25 cellular contexts compared by ENCODE assay signal in the genomic region with DNA sequence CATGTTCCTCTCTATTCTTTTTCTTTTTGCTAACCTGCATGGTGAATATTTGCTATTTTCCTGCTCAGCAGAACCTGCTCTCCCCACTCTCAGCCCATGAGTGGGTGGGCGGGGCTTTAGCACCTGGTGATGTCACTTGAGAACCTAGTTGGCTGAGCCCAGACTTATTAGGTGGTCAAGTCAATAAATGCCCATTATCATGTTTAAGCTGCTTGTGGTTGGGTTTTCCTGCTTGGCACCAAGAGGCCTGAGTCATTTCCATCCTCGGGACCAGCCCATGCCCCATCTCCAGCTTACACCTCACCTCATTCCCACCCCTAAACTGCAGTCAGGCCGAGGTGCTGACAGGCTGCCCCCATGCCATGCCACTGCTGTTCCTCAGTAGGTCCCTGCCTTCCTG.
DNase-seq lines count a peak whose midpoint lies in the region; ATAC-seq and TF ChIP-seq lines count a peak whose summit lies in the region.
"Had no signal": no experiment of that assay in that cellular context is flagged by ENCODE, and none has a peak within 500 bp of the region (broad histone marks: within the 10 kb centered on the region; RNA-seq: fewer than 3 reads in every experiment).

No MANE protein-coding gene starts in this region.

- H2BK12ac ChIP-seq in H9 (ENCODE audit: insufficient read length, low read depth, low read length), result no peak overlapping the region

- no peak overlapping the region for H3K18ac ChIP-seq in H9 (ENCODE audit: insufficient read length, low read depth, low read length)

- CTCF ChIA-PET in naive thymus-derived CD4-positive, alpha-beta T cell (lab: Charles Lee), result no interaction called here

- no peak overlapping the region for H2AFZ ChIP-seq in H9 (ENCODE audit: low read length)

- peaks cover 2% of the 10 kb centered on the region; the same call in 1 of the 2 replicates for H3K27me3 Mint-ChIP-seq in H9 (ENCODE audit: low read depth)
- H3K27me3 Mint-ChIP-seq in naive thymus-derived CD4-positive, alpha-beta T cell, result peaks cover 0 to 9% (median 0%) of the 10 kb centered on the region in 5 donors
- peaks cover 2 to 4% (median 2%) of the 10 kb centered on the region in 3 donors for H3K27me3 Mint-ChIP-seq in immature natural killer cell (ENCODE audit: low read depth in 3 of 3)
- H3K27me3 Mint-ChIP-seq: activated CD4-positive, alpha-beta memory T cell treated with anti-CD3 and anti-CD28 coated beads, Interleukin-2, amount 10 ng/mL, durations not matched to agents 7 days and 5 days had no signal

- no peaks in the 10 kb centered on the region for H3K79me2 ChIP-seq in H9 (ENCODE audit: insufficient read depth, low read length)

- no peak overlapping the region for H4K91ac ChIP-seq in H9 (ENCODE audit: insufficient read length, low read depth, low read length)

- H3K36me3 Mint-ChIP-seq in H9 (ENCODE audit: insufficient read depth in 1 of 3, low read depth in 3 of 3), result peaks cover 12 to 33% (median 17%) of the 10 kb centered on the region in 3 experiments
- no peaks in the 10 kb centered on the region for H3K36me3 Mint-ChIP-seq in naive thymus-derived CD4-positive, alpha-beta T cell
- H3K36me3 Mint-ChIP-seq in immature natural killer cell, result no peaks in the 10 kb centered on the region

- peak; percentile 24 for DNase-seq in ACHN
- DNase-seq in HT-29 (ENCODE audit: low spot score), result peak; percentile 81
- peak; percentile 59 for DNase-seq in SW480 (ENCODE audit: low spot score)
- DNase-seq in lower leg skin (ENCODE audit: low spot score in 2 of 2), result peak; percentile 8 to 71
- no peak for DNase-seq in H9
- no peak for DNase-seq in naive thymus-derived CD4-positive, alpha-beta T cell
- no peak for DNase-seq in GM19240 (ENCODE audit: insufficient read length, low spot score)
- DNase-seq in immature natural killer cell, result no peak
- DNase-seq: activated CD4-positive, alpha-beta memory T cell treated with anti-CD3 and anti-CD28 coated beads, Interleukin-2, amount 10 ng/mL, durations not matched to agents 7 days and 5 days; activated CD4-positive, CD25-positive, alpha-beta regulatory T cell; activated gamma-delta T cell; brain microvascular endothelial cell; effector memory CD8-positive, alpha-beta T cell; glutamatergic neuron; HCEC 1CT; KBM-7; midbrain; MV-4-11; NCI-H1694; NCI-H774; nephron progenitor cell; sigmoid colon; T-helper 9 cell had no signal

- no peaks in the 10 kb centered on the region for H3K36me3 ChIP-seq in naive thymus-derived CD4-positive, alpha-beta T cell (ENCODE audit: control insufficient read depth in 2 of 3, insufficient read depth in 3 of 3, low read length in 3 of 3)
- H3K36me3 ChIP-seq: brain microvascular endothelial cell, sigmoid colon, SJSA1, vagina had no signal

- H3K27ac Mint-ChIP-seq in H9 (no peak overlapping the region), immature natural killer cell (no peak overlapping the region)
- H3K27ac Mint-ChIP-seq in naive thymus-derived CD4-positive, alpha-beta T cell, result no peak overlapping the region
- H3K27ac Mint-ChIP-seq: activated CD4-positive, alpha-beta memory T cell treated with anti-CD3 and anti-CD28 coated beads, Interleukin-2, amount 10 ng/mL, durations not matched to agents 7 days and 5 days; effector memory CD8-positive, alpha-beta T cell; nephron progenitor cell had no signal

- no peak overlapping the region for H3K56ac ChIP-seq in H9 (ENCODE audit: insufficient read length, low read depth, low read length)

- no peaks in the 10 kb centered on the region for H3K23me2 ChIP-seq in H9 (ENCODE audit: insufficient read length, low read depth, low read length, poor library complexity, severe bottlenecking)

- no peaks in the 10 kb centered on the region for H3K79me1 ChIP-seq in H9 (ENCODE audit: insufficient read depth, low read depth, low read length, poor library complexity, severe bottlenecking)

- ATAC-seq in naive thymus-derived CD4-positive, alpha-beta T cell, result no peak
- ATAC-seq: effector memory CD8-positive, alpha-beta T cell had no signal

- POLR2A ChIA-PET in naive thymus-derived CD4-positive, alpha-beta T cell (lab: Charles Lee), result no interaction called here

- no peak overlapping the region for H3K14ac ChIP-seq in H9 (ENCODE audit: insufficient read depth, low read length)

- peaks cover 85 to 93% of the 10 kb centered on the region in 2 experiments for H3K9me3 Mint-ChIP-seq in H9
- H3K9me3 Mint-ChIP-seq in naive thymus-derived CD4-positive, alpha-beta T cell, result no peaks in the 10 kb centered on the region
- peaks cover 0 to 4% (median 2%) of the 10 kb centered on the region in 6 donors for H3K9me3 Mint-ChIP-seq in immature natural killer cell
- H3K9me3 Mint-ChIP-seq: activated CD4-positive, alpha-beta memory T cell treated with anti-CD3 and anti-CD28 coated beads, Interleukin-2, amount 10 ng/mL, durations not matched to agents 7 days and 5 days; effector memory CD8-positive, alpha-beta T cell had no signal

- H3K4me3 Mint-ChIP-seq in H9, result peak overlapping the region in 1 of 2 experiments; percentile 31; a peak in 1 of 5 replicates
- H3K4me3 Mint-ChIP-seq in naive thymus-derived CD4-positive, alpha-beta T cell, result no peak overlapping the region
- H3K4me3 Mint-ChIP-seq in immature natural killer cell, result no peak overlapping the region
- H3K4me3 Mint-ChIP-seq: activated CD4-positive, alpha-beta memory T cell treated with anti-CD3 and anti-CD28 coated beads, Interleukin-2, amount 10 ng/mL, durations not matched to agents 7 days and 5 days; effector memory CD8-positive, alpha-beta T cell; nephron progenitor cell had no signal

- H3K27me3 ChIP-seq in H9 (ENCODE audit: insufficient read depth, low read length), result no peaks in the 10 kb centered on the region
- H3K27me3 ChIP-seq in naive thymus-derived CD4-positive, alpha-beta T cell (ENCODE audit: control insufficient read depth in 2 of 2, insufficient read depth in 2 of 2, low read length in 2 of 2), result no peaks in the 10 kb centered on the region
- H3K27me3 ChIP-seq: brain microvascular endothelial cell, sigmoid colon, SJSA1, vagina had no signal

- H4K8ac ChIP-seq in H9 (replicated peaks; ENCODE audit: insufficient read length, low read depth, low read length), result no peak overlapping the region

- H3K27ac ChIP-seq in H9 (ENCODE audit: insufficient read length, low read depth, low read length), result no peak overlapping the region
- H3K27ac ChIP-seq in naive thymus-derived CD4-positive, alpha-beta T cell (ENCODE audit: low read depth, low read length), result no peak overlapping the region
- H3K27ac ChIP-seq: brain microvascular endothelial cell, sigmoid colon, SJSA1, vagina had no signal

- H3K4ac ChIP-seq in H9 (ENCODE audit: low read depth, low read length), result no peak overlapping the region

- H4K5ac ChIP-seq in H9 (ENCODE audit: insufficient read length, low read depth, low read length), result no peak overlapping the region

- WGBS in lower leg skin, 2 donors, result 42 to 64% methylated on average over 3 of the region's 3 CpGs
- WGBS in H9 (ENCODE audit: extremely low coverage, insufficient read length, low lambda C conversion rate), result no CpG with 5 or more reads among the region's 3 CpGs

- H3K4me1 ChIP-seq in H9 (ENCODE audit: insufficient read depth, low read length), result no peaks in the 10 kb centered on the region
- H3K4me1 ChIP-seq in naive thymus-derived CD4-positive, alpha-beta T cell (ENCODE audit: control insufficient read depth in 2 of 2, insufficient read depth in 2 of 2, low read length in 2 of 2), result no peaks in the 10 kb centered on the region
- H3K4me1 ChIP-seq: SJSA1, vagina had no signal

- no peak overlapping the region for H3K4me3 ChIP-seq in lower leg skin (ENCODE audit: low read depth, poor library complexity, severe bottlenecking)
- no peak overlapping the region for H3K4me3 ChIP-seq in naive thymus-derived CD4-positive, alpha-beta T cell (ENCODE audit: low read length)
- H3K4me3 ChIP-seq: sigmoid colon, SJSA1, vagina had no signal

- H3K4me1 Mint-ChIP-seq in H9 (no peaks in the 10 kb centered on the region), immature natural killer cell (no peaks in the 10 kb centered on the region)
- H3K4me1 Mint-ChIP-seq in naive thymus-derived CD4-positive, alpha-beta T cell, result no peaks in the 10 kb centered on the region
- H3K4me1 Mint-ChIP-seq: activated CD4-positive, alpha-beta memory T cell treated with anti-CD3 and anti-CD28 coated beads, Interleukin-2, amount 10 ng/mL, durations not matched to agents 7 days and 5 days; nephron progenitor cell had no signal

- H4K20me1 ChIP-seq in H9 (ENCODE audit: control insufficient read depth, insufficient read depth, insufficient read length), result no peaks in the 10 kb centered on the region

- peaks cover 93% of the 10 kb centered on the region for H3K9me3 ChIP-seq in H9 (ENCODE audit: control insufficient read depth, low read depth, low read length)
- H3K9me3 ChIP-seq in naive thymus-derived CD4-positive, alpha-beta T cell (ENCODE audit: control insufficient read depth in 2 of 3, low read length in 3 of 3), result no peaks in the 10 kb centered on the region
- H3K9me3 ChIP-seq: sigmoid colon, SJSA1, vagina had no signal

- TF ChIP-seq POLR2A in lower leg skin (IDR thresholded peaks at IDR 0.05), result no peak

- TF ChIP-seq CTCF in lower leg skin (IDR thresholded peaks at IDR 0.05), result no peak
- TF ChIP-seq CTCF in H9 (conservative IDR thresholded peaks at IDR 0.05), result no peak

- H3T11ph ChIP-seq in H9 (ENCODE audit: low read length), result no peak overlapping the region

- H2BK15ac ChIP-seq in H9 (ENCODE audit: low read depth, low read length), result no peak overlapping the region

- H3K23ac ChIP-seq in H9 (ENCODE audit: insufficient read length, low read depth, low read length), result no peak overlapping the region

- in situ Hi-C loops in ACHN (cut with HindIII; ENCODE audit: low pct_ligation_motif_present, low pct_unique_long_range_greater_than_20kb, low sequenced_read_pairs), result no loop called here

- no peak overlapping the region for H2BK120ac ChIP-seq in H9 (ENCODE audit: low read depth, low read length, poor library complexity, severe bottlenecking)

- intact Hi-C loops in lower leg skin (cut with DNase I; ENCODE audit: low total_unique reads), result no loop called here
- intact Hi-C loops in naive thymus-derived CD4-positive, alpha-beta T cell (cut with micrococcal nuclease), result no loop called here

- H3K4me2 ChIP-seq in H9 (ENCODE audit: insufficient read depth, insufficient read length, low read length), result no peak overlapping the region

- no peak overlapping the region for H3K9ac ChIP-seq in H9 (ENCODE audit: extremely low read depth, insufficient read length, low read length)

- no peak overlapping the region for H2AK5ac ChIP-seq in H9 (ENCODE audit: insufficient read length, low read length)

- H2BK20ac ChIP-seq in H9 (ENCODE audit: low read depth, low read length, poor library complexity, severe bottlenecking), result no peak overlapping the region

- H2BK5ac ChIP-seq in H9 (ENCODE audit: insufficient read length, low read length), result no peak overlapping the region

Comparison
In these comparisons a context has a peak if more than half of its experiments do, and no peak if none do; other contexts are left out.
1. DNase-seq: peak in ACHN (single experiment), HT-29 (single experiment), SW480 (single experiment) and lower leg skin (2 of 2); none in H9 (single experiment), naive thymus-derived CD4-positive, alpha-beta T cell (0 of 9), GM19240 (single experiment) and immature natural killer cell (0 of 3).